In the genomic region with DNA sequence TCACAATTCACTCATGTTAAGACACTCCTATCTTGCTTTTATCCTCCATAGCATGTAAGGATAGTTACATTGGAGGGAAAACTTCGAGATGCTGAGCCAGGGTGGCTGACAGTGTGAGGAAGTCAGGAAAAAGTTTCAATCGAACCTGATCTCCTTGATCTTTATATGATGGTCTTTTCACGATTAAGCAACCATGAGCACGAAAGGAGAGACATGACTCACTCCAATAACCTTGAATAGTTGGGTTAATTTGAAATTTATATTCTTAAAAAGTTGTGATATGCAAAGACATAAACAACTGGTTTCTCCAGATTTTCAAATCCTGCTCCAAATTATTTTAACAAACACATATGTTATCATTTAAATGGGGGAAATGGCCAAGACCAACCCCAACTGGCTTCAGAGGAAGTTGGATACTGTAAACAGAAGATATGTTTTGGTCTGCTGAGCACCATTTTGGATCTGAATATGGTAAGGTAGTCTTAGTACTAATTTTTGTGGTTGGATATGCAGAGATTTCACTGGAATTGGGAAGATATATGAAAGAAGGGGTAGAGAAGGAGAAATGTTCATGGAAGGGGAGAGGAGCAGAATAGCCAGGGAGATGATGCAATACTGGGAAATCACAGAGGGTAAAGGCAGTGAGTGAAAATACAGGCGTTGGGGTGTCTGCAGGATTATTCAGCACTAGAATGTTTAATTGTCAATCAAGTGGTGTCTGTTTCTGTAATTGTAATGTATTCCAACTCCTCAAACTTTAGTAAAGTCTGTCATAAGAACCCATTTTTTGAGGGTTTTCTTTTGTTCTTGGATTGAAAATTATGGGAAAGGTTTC, we compare ENCODE assay signal across 13 cellular contexts.
DNase-seq lines count a peak whose midpoint lies in the region; ATAC-seq and TF ChIP-seq lines count a peak whose summit lies in the region.
"Had no signal": no experiment of that assay in that cellular context is flagged by ENCODE, and none has a peak within 500 bp of the region (broad histone marks: within the 10 kb centered on the region; RNA-seq: fewer than 3 reads in every experiment).

No MANE protein-coding gene starts in this region.

- ATAC-seq in HG02678 (IDR thresholded peaks at IDR 0.05; ENCODE audit: unreplicated experiment) (no peak), GM21529 (IDR thresholded peaks at IDR 0.05; ENCODE audit: unreplicated experiment) (no peak)

- TF ChIP-seq EP300 in suprapubic skin (IDR thresholded peaks at IDR 0.05), result no peak

- H3K4me1 Mint-ChIP-seq in activated T-cell treated with anti-CD3 and anti-CD28 coated beads, Interleukin-2, amount 50 U/mL, for 24 hours (ENCODE audit: low read depth), result peaks cover 53% of the 10 kb centered on the region

- no peak overlapping the region for H3K9ac ChIP-seq in fibroblast of lung (ENCODE audit: insufficient read depth, low read length)

- no peak for TF ChIP-seq POLR2A in suprapubic skin (IDR thresholded peaks at IDR 0.05)

- H3K27me3 Mint-ChIP-seq in activated T-cell treated with anti-CD3 and anti-CD28 coated beads, Interleukin-2, amount 50 U/mL, for 24 hours, result no peaks in the 10 kb centered on the region

- H3K27ac Mint-ChIP-seq in activated T-cell treated with anti-CD3 and anti-CD28 coated beads, Interleukin-2, amount 50 U/mL, for 24 hours, result peak overlapping the region; percentile 91

- H3K9me3 ChIP-seq in fibroblast of lung (ENCODE audit: control insufficient read depth, insufficient read depth, low read depth, low read length), result no peaks in the 10 kb centered on the region
- H3K9me3 ChIP-seq in suprapubic skin, result no peaks in the 10 kb centered on the region
- H3K9me3 ChIP-seq: spleen had no signal

- no peak for DNase-seq in activated T-cell treated with anti-CD3 and anti-CD28 coated beads, Interleukin-2, amount 50 U/mL, for 24 hours
- DNase-seq in activated T-cell treated with anti-CD3 and anti-CD28 coated beads for 4 hours (no peak), SW480 (ENCODE audit: low spot score) (peak; percentile 34), fibroblast of lung (ENCODE audit: low read depth in 2 of 2) (peak; percentile 25 to 49), suprapubic skin (ENCODE audit: low spot score in 2 of 2) (no peak)
- DNase-seq in activated CD8-positive, alpha-beta memory T cell treated with anti-CD3 and anti-CD28 coated beads, Interleukin-2, amount 50 U/mL, for 4 hours, result no peak
- DNase-seq: activated effector memory CD4-positive, alpha-beta T cell treated with Interleukin-2 at 50 U/mL for 16 hours; GDM1; NCI-H2029 treated with DMSO at 0.1 percent for 48 hours; spleen; stimulated activated CD8-positive, alpha-beta memory T cell treated with anti-CD3 and anti-CD28 coated beads, Interleukin-4, amount 100 ng/mL, for 48 hours had no signal

- H3K36me3 ChIP-seq in fibroblast of lung (ENCODE audit: control insufficient read depth, insufficient read depth, low read length) (no peaks in the 10 kb centered on the region), suprapubic skin (no peaks in the 10 kb centered on the region)
- H3K36me3 ChIP-seq: spleen had no signal

- H3K4me3 ChIP-seq in fibroblast of lung (replicated peaks in 1 of 4; ENCODE audit: control extremely low read depth in 1 of 4, insufficient read depth in 1 of 4, low read depth in 3 of 4, low read length in 4 of 4), result no peak overlapping the region
- H3K4me3 ChIP-seq in suprapubic skin, result no peak overlapping the region
- H3K4me3 ChIP-seq: spleen had no signal

- H3K79me2 ChIP-seq in fibroblast of lung (ENCODE audit: control insufficient read depth, insufficient read depth, low read length), result no peaks in the 10 kb centered on the region

- no peaks in the 10 kb centered on the region for H4K20me1 ChIP-seq in fibroblast of lung (ENCODE audit: control insufficient read depth, extremely low read depth, insufficient read depth, low read length)

- peaks cover 18% of the 10 kb centered on the region for H3K4me1 ChIP-seq in fibroblast of lung (ENCODE audit: control insufficient read depth, extremely low read depth, insufficient read depth, low read length)
- H3K4me1 ChIP-seq in suprapubic skin, result peaks cover 89% of the 10 kb centered on the region

- no peak overlapping the region for H3K4me3 Mint-ChIP-seq in activated T-cell treated with anti-CD3 and anti-CD28 coated beads, Interleukin-2, amount 50 U/mL, for 24 hours

- no peak for TF ChIP-seq CTCF in fibroblast of lung (conservative IDR thresholded peaks at IDR 0.05 in 1 of 2, IDR thresholded peaks at IDR 0.05 in 1 of 2; ENCODE audit: low read depth in 1 of 2, low read length in 2 of 2)
- TF ChIP-seq CTCF in suprapubic skin (IDR thresholded peaks at IDR 0.05), result no peak

- H2AFZ ChIP-seq in fibroblast of lung (ENCODE audit: low read length), result no peak overlapping the region

- no peaks in the 10 kb centered on the region for H3K27me3 ChIP-seq in fibroblast of lung (ENCODE audit: control insufficient read depth, insufficient read depth, low read length)
- H3K27me3 ChIP-seq in suprapubic skin, result no peaks in the 10 kb centered on the region
- H3K27me3 ChIP-seq: spleen had no signal

- H3K9me3 Mint-ChIP-seq in activated T-cell treated with anti-CD3 and anti-CD28 coated beads, Interleukin-2, amount 50 U/mL, for 24 hours, result peaks cover 4% of the 10 kb centered on the region

- H3K36me3 Mint-ChIP-seq in activated T-cell treated with anti-CD3 and anti-CD28 coated beads, Interleukin-2, amount 50 U/mL, for 24 hours (ENCODE audit: low read depth), result peaks cover 3% of the 10 kb centered on the region

- H3K27ac ChIP-seq in fibroblast of lung (ENCODE audit: insufficient read depth, low read length) (peak overlapping the region; percentile 91), suprapubic skin (peak overlapping the region; percentile 82)

- WGBS in suprapubic skin, result 38% methylated on average over 5 of the region's 5 CpGs

- peak overlapping the region; percentile 13 for H3K4me2 ChIP-seq in fibroblast of lung (ENCODE audit: extremely low read depth, insufficient read depth, low read length)

Comparison
In these comparisons a context has a peak if more than half of its experiments do, and no peak if none do; other contexts are left out.
1. DNase-seq: peak in SW480 (single experiment) and fibroblast of lung (2 of 2); none in activated T-cell treated with anti-CD3 and anti-CD28 coated beads, Interleukin-2, amount 50 U/mL, for 24 hours (single experiment), activated T-cell treated with anti-CD3 and anti-CD28 coated beads for 4 hours (single experiment), suprapubic skin (0 of 2) and activated CD8-positive, alpha-beta memory T cell treated with anti-CD3 and anti-CD28 coated beads, Interleukin-2, amount 50 U/mL, for 4 hours (single experiment).